In the genomic region with DNA sequence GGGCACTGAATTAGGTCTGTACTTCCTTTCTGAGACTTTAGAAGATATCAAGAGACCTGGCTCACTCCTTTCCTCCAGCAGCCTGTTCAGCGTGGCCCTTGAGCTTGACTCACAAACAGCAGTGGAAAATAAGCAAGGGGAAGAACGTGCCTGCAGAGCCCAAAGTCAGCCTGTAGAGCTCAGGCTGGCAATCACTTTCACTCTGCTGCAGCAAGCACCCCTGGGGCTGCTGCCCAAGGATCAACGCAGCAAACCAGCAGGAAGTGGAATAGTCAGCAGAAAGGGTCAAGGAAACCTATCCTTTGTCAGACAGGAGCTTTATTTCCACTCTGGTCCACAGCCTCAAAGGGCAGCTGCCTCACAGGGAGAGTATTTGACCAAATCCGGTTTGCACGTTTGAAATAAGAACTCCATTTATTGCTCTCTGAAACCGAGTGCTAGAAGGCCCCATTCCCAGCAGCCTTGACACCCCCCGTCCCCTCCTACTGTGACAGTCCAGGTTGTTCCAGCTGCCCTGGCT, we compare ENCODE assay signal across 8 cellular contexts.
DNase-seq lines count a peak whose midpoint lies in the region; ATAC-seq and TF ChIP-seq lines count a peak whose summit lies in the region.

No MANE protein-coding gene starts in this region.

- TF ChIP-seq CTCF in fibroblast of the aortic adventitia (IDR thresholded peaks at IDR 0.05; ENCODE audit: insufficient read depth, low read length) (peak; percentile 44), retinal pigment epithelial cell (conservative IDR thresholded peaks at IDR 0.05; ENCODE audit: low read depth, low read length) (peak; percentile 7)

- H3K4me3 ChIP-seq in fibroblast of the aortic adventitia (ENCODE audit: low read depth, low read length), result no peak overlapping the region
- no peak overlapping the region for H3K4me3 ChIP-seq in retinal pigment epithelial cell (ENCODE audit: low read length)

- peak; percentile 14 to 23 for ATAC-seq in activated CD4-positive, CD25-positive, alpha-beta regulatory T cell treated with anti-CD3 and anti-CD28 coated beads, Interleukin-2, amount 50 U/mL, for 24 hours
- ATAC-seq in HG03575 (IDR thresholded peaks at IDR 0.05; ENCODE audit: extremely low read depth, insufficient number of reproducible peaks, low FRiP score, unreplicated experiment), result peak; percentile 22

- DNase-seq in activated CD4-positive, CD25-positive, alpha-beta regulatory T cell (lab: John Stamatoyannopoulos, UW), result no peak
- DNase-seq in activated CD8-positive, alpha-beta memory T cell treated with anti-CD3 and anti-CD28 coated beads for 24 hours, result peak; percentile 78
- DNase-seq in fibroblast of the aortic adventitia (ENCODE audit: low read depth) (peak; percentile 79), retinal pigment epithelial cell (ENCODE audit: low read depth) (no peak), T1000 (lab: John Stamatoyannopoulos, UW) (no peak), HK-2 (ENCODE audit: unreplicated experiment) (no peak)

Comparison
In these comparisons a context has a peak if more than half of its experiments do, and no peak if none do; other contexts are left out.
1. DNase-seq: peak in activated CD8-positive, alpha-beta memory T cell treated with anti-CD3 and anti-CD28 coated beads for 24 hours (single experiment) and fibroblast of the aortic adventitia (single experiment); none in activated CD4-positive, CD25-positive, alpha-beta regulatory T cell (0 of 4), retinal pigment epithelial cell (single experiment), T1000 (single experiment) and HK-2 (single experiment).